ENCODE assay signal across 8 cellular contexts in genomic region chr9:114397848-114398605, GRCh38. TPM values are rescaled to one million over a fixed set of nuclear protein-coding genes. Genes with fewer than 3 reads are reported as not detected.
DNase-seq lines count a peak whose midpoint lies in the region; ATAC-seq, FAIRE-seq and TF ChIP-seq lines count a peak whose summit lies in the region.

No MANE protein-coding gene starts in this region.

- intact Hi-C loops in right cardiac atrium (cut with DNase I): no loop called here
- intact Hi-C loops in uterus (cut with DNase I; ENCODE audit: low total_unique reads): no loop called here

- H3K9me3 Mint-ChIP-seq in T-helper 1 cell treated with Interleukin-12 subunit alpha and Interleukin-12 subunit beta and Interleukin-4 antibody, amounts not matched to agents 30 μg/mL and 1 μg/mL, for 36 hours: no peaks in the 10 kb centered on the region

- H3K4me1 ChIP-seq in right cardiac atrium (ENCODE audit: control insufficient read depth, insufficient read depth, low read length): no peaks in the 10 kb centered on the region
- H3K4me1 ChIP-seq in uterus: peaks cover 0 to 4% of the 10 kb centered on the region in 2 donors

- no peaks in the 10 kb centered on the region for H3K27me3 ChIP-seq in right cardiac atrium (ENCODE audit: control insufficient read depth, insufficient read depth)
- H3K27me3 ChIP-seq in uterus: no peaks in the 10 kb centered on the region

- no peaks in the 10 kb centered on the region for H3K36me3 ChIP-seq in uterus

- TF ChIP-seq CTCF in uterus (IDR thresholded peaks at IDR 0.05): peak in 1 of 4 experiments; percentile 2

- no peaks in the 10 kb centered on the region for H3K9me3 ChIP-seq in right cardiac atrium (ENCODE audit: control insufficient read depth, low read length)
- no peaks in the 10 kb centered on the region for H3K9me3 ChIP-seq in uterus

- peak overlapping the region; percentile 75 for H3K4me3 ChIP-seq in right cardiac atrium (ENCODE audit: low read length)
- H3K4me3 ChIP-seq in uterus: peak overlapping the region; percentile 91 to 94

- 1% methylated on average over 66 of the region's 66 CpGs for WGBS in right cardiac atrium

- H3K4me3 Mint-ChIP-seq in T-helper 1 cell treated with Interleukin-12 subunit alpha and Interleukin-12 subunit beta and Interleukin-4 antibody, amounts not matched to agents 30 μg/mL and 1 μg/mL, for 36 hours: peak overlapping the region; percentile 97

- TF ChIP-seq POLR2A in GM12892 (IDR thresholded peaks at IDR 0.05; ENCODE audit: low read depth, low read length) (peak; percentile 19; the same call in 1 of the 2 replicates), uterus (IDR thresholded peaks at IDR 0.05) (peak; percentile 76 to 85)

- H3K27me3 Mint-ChIP-seq in T-helper 1 cell treated with Interleukin-12 subunit alpha and Interleukin-12 subunit beta and Interleukin-4 antibody, amounts not matched to agents 30 μg/mL and 1 μg/mL, for 36 hours (ENCODE audit: low read depth): no peaks in the 10 kb centered on the region

- peaks cover 38% of the 10 kb centered on the region for H3K4me1 Mint-ChIP-seq in T-helper 1 cell treated with Interleukin-12 subunit alpha and Interleukin-12 subunit beta and Interleukin-4 antibody, amounts not matched to agents 30 μg/mL and 1 μg/mL, for 36 hours (ENCODE audit: low read depth)

- ATAC-seq in HG02763 (IDR thresholded peaks at IDR 0.05; ENCODE audit: unreplicated experiment) (peak; percentile 79), right cardiac atrium (peak; percentile 95 to 96)

- peak overlapping the region; percentile 87 for H3K27ac Mint-ChIP-seq in T-helper 1 cell treated with Interleukin-12 subunit alpha and Interleukin-12 subunit beta and Interleukin-4 antibody, amounts not matched to agents 30 μg/mL and 1 μg/mL, for 36 hours

- DNase-seq in GM12892 (ENCODE audit: insufficient read length) (peak; percentile 98), NCI-H1436 (lab: John Stamatoyannopoulos, UW) (peak; percentile 93), amygdala (lab: John Stamatoyannopoulos, UW) (peak; percentile 41 to 99 (median 86)), right cardiac atrium (peak; percentile 97 to 99 (median 98)), putamen (ENCODE audit: low spot score) (peak; percentile 92), uterus (peak; percentile 97 to 98)

- FAIRE-seq in GM12892 (lab: Jason Lieb, UNC): peak; percentile 65

- H3K36me3 Mint-ChIP-seq in T-helper 1 cell treated with Interleukin-12 subunit alpha and Interleukin-12 subunit beta and Interleukin-4 antibody, amounts not matched to agents 30 μg/mL and 1 μg/mL, for 36 hours (ENCODE audit: low read depth): peaks cover 17% of the 10 kb centered on the region

- H3K27ac ChIP-seq in right cardiac atrium (ENCODE audit: low read length): peak overlapping the region; percentile 63
- H3K27ac ChIP-seq in uterus: peak overlapping the region; percentile 97 to 98

RNA-seq across cellular contexts. Expression of gene AKNA, which starts 10.2 kb away (rescaled TPM):
- polyA plus RNA-seq in GM12892 (2012; ENCODE audit: missing spikeins): 28.3 TPM
- total RNA-seq in right cardiac atrium (10 to 100 TPM in 1 of 4 donors, 1 to 10 TPM in 3; 8.8 to 10.3 (median 8.9) TPM), uterus (100 to 1,000 TPM in 1 of 4 donors, 10 to 100 TPM in 3; 24.1 to 123 (median 34.3) TPM)
- polyA plus RNA-seq in right cardiac atrium: 8.4 TPM

Comparison
In these comparisons a context has a peak if more than half of its experiments do, and no peak if none do; other contexts are left out.
1. Peak in every context shown above with its lines: DNase-seq, ATAC-seq, H3K4me3 ChIP-seq and H3K27ac ChIP-seq.